In the genomic region with DNA sequence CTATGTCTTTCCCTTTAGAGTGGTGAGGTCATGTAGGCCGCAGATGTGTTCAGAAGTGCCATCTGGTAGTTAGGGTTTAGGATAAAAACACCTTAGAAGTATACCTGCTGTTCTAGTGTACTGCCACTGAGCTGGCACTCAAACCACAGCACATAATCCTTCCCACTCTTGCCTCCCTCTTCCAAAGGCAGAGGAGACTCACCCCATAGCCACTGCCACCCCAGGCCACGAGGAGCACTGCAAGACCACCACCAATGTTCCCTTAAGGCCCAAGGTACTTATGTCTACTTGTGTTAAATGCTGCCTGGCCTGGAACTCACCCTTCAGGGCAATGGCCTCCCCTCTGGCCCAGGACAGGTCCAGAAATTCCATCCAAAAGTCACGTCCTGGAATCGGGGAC, we compare ENCODE assay signal across 2 cellular contexts.
TF ChIP-seq lines count a peak whose summit lies in the region.

No MANE protein-coding gene starts in this region.

TF ChIP-seq in GM23338, 12 proteins besides CTCF, POLR2A, EP300 and RAD21 (continued from another document):
- no peak for TF ChIP-seq POLR2AphosphoS5 (IDR thresholded peaks at IDR 0.05; ENCODE audit: low read depth)
- TF ChIP-seq NANOG (IDR thresholded peaks at IDR 0.05; ENCODE audit: borderline replicate concordance): no peak
- no peak for TF ChIP-seq CREB1 (CRISPR knock-in tag; IDR thresholded peaks at IDR 0.05; ENCODE audit: low read depth)
- TF ChIP-seq, protein P1, sequence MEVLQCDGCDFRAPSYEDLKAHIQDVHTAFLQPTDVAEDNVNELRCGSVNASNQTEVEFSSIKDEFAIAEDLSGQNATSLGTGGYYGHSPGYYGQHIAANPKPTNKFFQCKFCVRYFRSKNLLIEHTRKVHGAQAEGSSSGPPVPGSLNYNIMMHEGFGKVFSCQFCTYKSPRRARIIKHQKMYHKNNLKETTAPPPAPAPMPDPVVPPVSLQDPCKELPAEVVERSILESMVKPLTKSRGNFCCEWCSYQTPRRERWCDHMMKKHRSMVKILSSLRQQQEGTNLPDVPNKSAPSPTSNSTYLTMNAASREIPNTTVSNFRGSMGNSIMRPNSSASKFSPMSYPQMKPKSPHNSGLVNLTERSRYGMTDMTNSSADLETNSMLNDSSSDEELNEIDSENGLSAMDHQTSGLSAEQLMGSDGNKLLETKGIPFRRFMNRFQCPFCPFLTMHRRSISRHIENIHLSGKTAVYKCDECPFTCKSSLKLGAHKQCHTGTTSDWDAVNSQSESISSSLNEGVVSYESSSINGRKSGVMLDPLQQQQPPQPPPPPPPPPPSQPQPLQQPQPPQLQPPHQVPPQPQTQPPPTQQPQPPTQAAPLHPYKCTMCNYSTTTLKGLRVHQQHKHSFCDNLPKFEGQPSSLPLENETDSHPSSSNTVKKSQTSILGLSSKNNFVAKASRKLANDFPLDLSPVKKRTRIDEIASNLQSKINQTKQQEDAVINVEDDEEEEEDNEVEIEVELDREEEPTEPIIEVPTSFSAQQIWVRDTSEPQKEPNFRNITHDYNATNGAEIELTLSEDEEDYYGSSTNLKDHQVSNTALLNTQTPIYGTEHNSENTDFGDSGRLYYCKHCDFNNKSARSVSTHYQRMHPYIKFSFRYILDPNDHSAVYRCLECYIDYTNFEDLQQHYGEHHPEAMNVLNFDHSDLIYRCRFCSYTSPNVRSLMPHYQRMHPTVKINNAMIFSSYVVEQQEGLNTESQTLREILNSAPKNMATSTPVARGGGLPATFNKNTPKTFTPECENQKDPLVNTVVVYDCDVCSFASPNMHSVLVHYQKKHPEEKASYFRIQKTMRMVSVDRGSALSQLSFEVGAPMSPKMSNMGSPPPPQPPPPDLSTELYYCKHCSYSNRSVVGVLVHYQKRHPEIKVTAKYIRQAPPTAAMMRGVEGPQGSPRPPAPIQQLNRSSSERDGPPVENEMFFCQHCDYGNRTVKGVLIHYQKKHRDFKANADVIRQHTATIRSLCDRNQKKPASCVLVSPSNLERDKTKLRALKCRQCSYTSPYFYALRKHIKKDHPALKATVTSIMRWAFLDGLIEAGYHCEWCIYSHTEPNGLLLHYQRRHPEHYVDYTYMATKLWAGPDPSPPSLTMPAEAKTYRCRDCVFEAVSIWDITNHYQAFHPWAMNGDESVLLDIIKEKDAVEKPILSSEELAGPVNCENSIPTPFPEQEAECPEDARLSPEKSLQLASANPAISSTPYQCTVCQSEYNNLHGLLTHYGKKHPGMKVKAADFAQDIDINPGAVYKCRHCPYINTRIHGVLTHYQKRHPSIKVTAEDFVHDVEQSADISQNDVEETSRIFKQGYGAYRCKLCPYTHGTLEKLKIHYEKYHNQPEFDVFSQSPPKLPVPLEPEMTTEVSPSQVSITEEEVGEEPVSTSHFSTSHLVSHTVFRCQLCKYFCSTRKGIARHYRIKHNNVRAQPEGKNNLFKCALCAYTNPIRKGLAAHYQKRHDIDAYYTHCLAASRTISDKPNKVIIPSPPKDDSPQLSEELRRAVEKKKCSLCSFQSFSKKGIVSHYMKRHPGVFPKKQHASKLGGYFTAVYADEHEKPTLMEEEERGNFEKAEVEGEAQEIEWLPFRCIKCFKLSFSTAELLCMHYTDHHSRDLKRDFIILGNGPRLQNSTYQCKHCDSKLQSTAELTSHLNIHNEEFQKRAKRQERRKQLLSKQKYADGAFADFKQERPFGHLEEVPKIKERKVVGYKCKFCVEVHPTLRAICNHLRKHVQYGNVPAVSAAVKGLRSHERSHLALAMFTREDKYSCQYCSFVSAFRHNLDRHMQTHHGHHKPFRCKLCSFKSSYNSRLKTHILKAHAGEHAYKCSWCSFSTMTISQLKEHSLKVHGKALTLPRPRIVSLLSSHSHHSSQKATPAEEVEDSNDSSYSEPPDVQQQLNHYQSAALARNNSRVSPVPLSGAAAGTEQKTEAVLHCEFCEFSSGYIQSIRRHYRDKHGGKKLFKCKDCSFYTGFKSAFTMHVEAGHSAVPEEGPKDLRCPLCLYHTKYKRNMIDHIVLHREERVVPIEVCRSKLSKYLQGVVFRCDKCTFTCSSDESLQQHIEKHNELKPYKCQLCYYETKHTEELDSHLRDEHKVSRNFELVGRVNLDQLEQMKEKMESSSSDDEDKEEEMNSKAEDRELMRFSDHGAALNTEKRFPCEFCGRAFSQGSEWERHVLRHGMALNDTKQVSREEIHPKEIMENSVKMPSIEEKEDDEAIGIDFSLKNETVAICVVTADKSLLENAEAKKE (CRISPR knock-in tag; IDR thresholded peaks at IDR 0.05): no peak
- no peak for TF ChIP-seq ZNF114 (CRISPR knock-in tag; IDR thresholded peaks at IDR 0.05)
- no peak for TF ChIP-seq EZH2phosphoT487 (IDR thresholded peaks at IDR 0.05; ENCODE audit: unreplicated experiment)
- TF ChIP-seq JUNB (IDR thresholded peaks at IDR 0.05; ENCODE audit: unreplicated experiment): no peak
- TF ChIP-seq, protein P2, sequence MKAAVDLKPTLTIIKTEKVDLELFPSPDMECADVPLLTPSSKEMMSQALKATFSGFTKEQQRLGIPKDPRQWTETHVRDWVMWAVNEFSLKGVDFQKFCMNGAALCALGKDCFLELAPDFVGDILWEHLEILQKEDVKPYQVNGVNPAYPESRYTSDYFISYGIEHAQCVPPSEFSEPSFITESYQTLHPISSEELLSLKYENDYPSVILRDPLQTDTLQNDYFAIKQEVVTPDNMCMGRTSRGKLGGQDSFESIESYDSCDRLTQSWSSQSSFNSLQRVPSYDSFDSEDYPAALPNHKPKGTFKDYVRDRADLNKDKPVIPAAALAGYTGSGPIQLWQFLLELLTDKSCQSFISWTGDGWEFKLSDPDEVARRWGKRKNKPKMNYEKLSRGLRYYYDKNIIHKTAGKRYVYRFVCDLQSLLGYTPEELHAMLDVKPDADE (IDR thresholded peaks at IDR 0.05): no peak
- no peak for TF ChIP-seq EZH2 (IDR thresholded peaks at IDR 0.05; ENCODE audit: low read depth, unreplicated experiment)
TF ChIP-seq in GM23338: peak in this region for 0.

TF ChIP-seq in WTC11, 78 proteins besides CTCF, POLR2A, EP300 and RAD21 (continued from another document):
- TF ChIP-seq USF2 (CRISPR knock-in tag; IDR thresholded peaks at IDR 0.05) (no peak), GTF2I (CRISPR knock-in tag; conservative IDR thresholded peaks at IDR 0.05) (no peak), TEAD1 (CRISPR knock-in tag; IDR thresholded peaks at IDR 0.05) (no peak)
- TF ChIP-seq, protein P3, sequence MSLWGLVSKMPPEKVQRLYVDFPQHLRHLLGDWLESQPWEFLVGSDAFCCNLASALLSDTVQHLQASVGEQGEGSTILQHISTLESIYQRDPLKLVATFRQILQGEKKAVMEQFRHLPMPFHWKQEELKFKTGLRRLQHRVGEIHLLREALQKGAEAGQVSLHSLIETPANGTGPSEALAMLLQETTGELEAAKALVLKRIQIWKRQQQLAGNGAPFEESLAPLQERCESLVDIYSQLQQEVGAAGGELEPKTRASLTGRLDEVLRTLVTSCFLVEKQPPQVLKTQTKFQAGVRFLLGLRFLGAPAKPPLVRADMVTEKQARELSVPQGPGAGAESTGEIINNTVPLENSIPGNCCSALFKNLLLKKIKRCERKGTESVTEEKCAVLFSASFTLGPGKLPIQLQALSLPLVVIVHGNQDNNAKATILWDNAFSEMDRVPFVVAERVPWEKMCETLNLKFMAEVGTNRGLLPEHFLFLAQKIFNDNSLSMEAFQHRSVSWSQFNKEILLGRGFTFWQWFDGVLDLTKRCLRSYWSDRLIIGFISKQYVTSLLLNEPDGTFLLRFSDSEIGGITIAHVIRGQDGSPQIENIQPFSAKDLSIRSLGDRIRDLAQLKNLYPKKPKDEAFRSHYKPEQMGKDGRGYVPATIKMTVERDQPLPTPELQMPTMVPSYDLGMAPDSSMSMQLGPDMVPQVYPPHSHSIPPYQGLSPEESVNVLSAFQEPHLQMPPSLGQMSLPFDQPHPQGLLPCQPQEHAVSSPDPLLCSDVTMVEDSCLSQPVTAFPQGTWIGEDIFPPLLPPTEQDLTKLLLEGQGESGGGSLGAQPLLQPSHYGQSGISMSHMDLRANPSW (CRISPR knock-in tag; conservative IDR thresholded peaks at IDR 0.05; ENCODE audit: low read depth): no peak
TF ChIP-seq in WTC11: peak in this region for 0.
